ENCODE assay signal across 23 cellular contexts in genomic region chr11:125175166-125175565, GRCh38. TPM values are rescaled to one million over a fixed set of nuclear protein-coding genes. Genes with fewer than 3 reads are reported as not detected.
"Had no signal": no experiment of that assay in that cellular context is flagged by ENCODE, and none has a peak within 500 bp of the region (broad histone marks: within the 10 kb centered on the region; RNA-seq: fewer than 3 reads in every experiment).

No MANE protein-coding gene starts in this region.

- H2AFZ ChIP-seq: neural progenitor cell had no signal

- H3K4me3 ChIP-seq: esophagus muscularis mucosa, gastrocnemius medialis, heart right ventricle, mucosa of descending colon, neural progenitor cell, pancreas, suprapubic skin, thyroid gland, upper lobe of left lung, uterus had no signal

- H3K27me3 ChIP-seq: esophagus muscularis mucosa, gastrocnemius medialis, neural progenitor cell, pancreas, thyroid gland, upper lobe of left lung, uterus had no signal

- H3K36me3 Mint-ChIP-seq: naive thymus-derived CD8-positive, alpha-beta T cell; stimulated activated effector memory CD8-positive, alpha-beta T cell treated with anti-CD3 and anti-CD28 coated beads, Interleukin-12 subunit alpha, Interleukin-12 subunit beta, amount 100 ng/mL, for 72 hours had no signal

- H3K9me3 Mint-ChIP-seq: naive thymus-derived CD8-positive, alpha-beta T cell; neural progenitor cell; stimulated activated effector memory CD8-positive, alpha-beta T cell treated with anti-CD3 and anti-CD28 coated beads, Interleukin-12 subunit alpha, Interleukin-12 subunit beta, amount 100 ng/mL, for 72 hours had no signal

- DNase-seq: effector memory CD4-positive, alpha-beta T cell; gastrocnemius medialis; heart right ventricle; kidney glomerular epithelial cell; mucosa of descending colon; naive thymus-derived CD8-positive, alpha-beta T cell; occipital lobe; pancreas; small intestine; stimulated activated CD4-positive, alpha-beta T cell treated with anti-CD3 and anti-CD28 coated beads, Interleukin-4, amount 100 ng/mL, for 1 hour; stimulated activated CD8-positive, alpha-beta memory T cell treated with anti-CD3 and anti-CD28 coated beads, Interleukin-4, amount 100 ng/mL, for 48 hours; stimulated activated naive CD8-positive, alpha-beta T cell treated with anti-CD3 and anti-CD28 coated beads, Interleukin-15, Interleukin-2, amounts not matched to agents 100 U/mL and 50 U/mL, for 24 hours; upper lobe of left lung; uterus had no signal

- H3K4me2 ChIP-seq: neural progenitor cell had no signal

- H3K27me3 Mint-ChIP-seq: progenitor cell of endocrine pancreas had no signal

- ATAC-seq: gastrocnemius medialis; heart right ventricle; mucosa of descending colon; naive thymus-derived CD8-positive, alpha-beta T cell; pancreas; right cardiac atrium; stimulated activated effector memory CD8-positive, alpha-beta T cell treated with anti-CD3 and anti-CD28 coated beads, Interleukin-12 subunit alpha, Interleukin-12 subunit beta, amount 100 ng/mL, for 72 hours; stimulated activated naive CD8-positive, alpha-beta T cell treated with anti-CD3 and anti-CD28 coated beads, Interleukin-15, Interleukin-2, amounts not matched to agents 100 U/mL and 50 U/mL, for 24 hours had no signal

- H3K9ac ChIP-seq: neural progenitor cell had no signal

- H3K36me3 ChIP-seq: esophagus muscularis mucosa, gastrocnemius medialis, heart right ventricle, neural progenitor cell, pancreas, suprapubic skin, thyroid gland, upper lobe of left lung, uterus had no signal

- H3K4me3 Mint-ChIP-seq: naive thymus-derived CD8-positive, alpha-beta T cell; neural progenitor cell; stimulated activated effector memory CD8-positive, alpha-beta T cell treated with anti-CD3 and anti-CD28 coated beads, Interleukin-12 subunit alpha, Interleukin-12 subunit beta, amount 100 ng/mL, for 72 hours had no signal

- H3K4me1 ChIP-seq: suprapubic skin, upper lobe of left lung, uterus had no signal

- H3K4me1 Mint-ChIP-seq: stimulated activated effector memory CD8-positive, alpha-beta T cell treated with anti-CD3 and anti-CD28 coated beads, Interleukin-12 subunit alpha, Interleukin-12 subunit beta, amount 100 ng/mL, for 72 hours had no signal

- H3K9me3 ChIP-seq: esophagus muscularis mucosa, gastrocnemius medialis, heart right ventricle, mucosa of descending colon, pancreas, suprapubic skin, thyroid gland, upper lobe of left lung, uterus had no signal

- H3K27ac ChIP-seq: epithelial cell of prostate, esophagus muscularis mucosa, gastrocnemius medialis, heart right ventricle, neural progenitor cell, pancreas, suprapubic skin, thyroid gland, uterus had no signal

- H3K27ac Mint-ChIP-seq: naive thymus-derived CD8-positive, alpha-beta T cell; neural progenitor cell; progenitor cell of endocrine pancreas; stimulated activated effector memory CD8-positive, alpha-beta T cell treated with anti-CD3 and anti-CD28 coated beads, Interleukin-12 subunit alpha, Interleukin-12 subunit beta, amount 100 ng/mL, for 72 hours had no signal

RNA-seq across cellular contexts. Expression of gene PKNOX2, which starts 10.6 kb away (rescaled TPM):
- total RNA-seq: lung microvascular endothelial cell; naive thymus-derived CD8-positive, alpha-beta T cell had no signal
- polyA plus RNA-seq: naive thymus-derived CD8-positive, alpha-beta T cell had no signal
